Comparison of ENCODE assay signal across 33 cellular contexts in genomic region chr7:53302511-53303246, GRCh38.
"Had no signal": no experiment of that assay in that cellular context is flagged by ENCODE, and none has a peak within 500 bp of the region (broad histone marks: within the 10 kb centered on the region; RNA-seq: fewer than 3 reads in every experiment).

No MANE protein-coding gene starts in this region.

- H3K4me3 ChIP-seq: body of pancreas, esophagus muscularis mucosa, gastrocnemius medialis, heart left ventricle had no signal

- H3K36me3 ChIP-seq: esophagus muscularis mucosa, gastrocnemius medialis, heart left ventricle, WERI-Rb-1 had no signal

- H3K27me3 ChIP-seq: body of pancreas, esophagus muscularis mucosa, foreskin keratinocyte, gastrocnemius medialis, heart left ventricle had no signal

- H3K4me3 Mint-ChIP-seq: activated B cell treated with CpG ODN at 0.5 μM for 24 hours; activated CD4-positive, alpha-beta memory T cell treated with anti-CD3 and anti-CD28 coated beads for 36 hours; activated CD8-positive, alpha-beta memory T cell treated with anti-CD3 and anti-CD28 coated beads, Interleukin-2, amount 10 ng/mL, durations not matched to agents 7 days and 5 days; activated CD8-positive, alpha-beta T cell treated with anti-CD3 and anti-CD28 coated beads, Interleukin-2, amount 10 ng/mL, durations not matched to agents 7 days and 5 days; activated naive CD4-positive, alpha-beta T cell treated with anti-CD3 and anti-CD28 coated beads, Interleukin-2, amount 10 ng/mL, durations not matched to agents 7 days and 5 days; activated naive CD8-positive, alpha-beta T cell treated with anti-CD3 and anti-CD28 coated beads, Interleukin-2, amount 10 ng/mL, durations not matched to agents 7 days and 5 days; activated T-cell treated with anti-CD3 and anti-CD28 coated beads, Interleukin-2, amount 50 U/mL, for 24 hours; activated T-cell treated with anti-CD3 and anti-CD28 coated beads, Interleukin-2, amount 50 U/mL, for 72 hours; effector memory CD8-positive, alpha-beta T cell; T-helper 17 cell; T-helper 2 cell treated with Interferon-gamma antibody and Interleukin-4, amounts not matched to agents 5 μg/mL and 100 μg/mL, for 36 hours had no signal

- H3K36me3 Mint-ChIP-seq: activated CD4-positive, alpha-beta memory T cell treated with anti-CD3 and anti-CD28 coated beads for 36 hours; activated CD8-positive, alpha-beta memory T cell treated with anti-CD3 and anti-CD28 coated beads, Interleukin-2, amount 10 ng/mL, durations not matched to agents 7 days and 5 days; activated naive CD4-positive, alpha-beta T cell treated with anti-CD3 and anti-CD28 coated beads, Interleukin-2, amount 10 ng/mL, durations not matched to agents 7 days and 5 days; activated naive CD8-positive, alpha-beta T cell treated with anti-CD3 and anti-CD28 coated beads, Interleukin-2, amount 10 ng/mL, durations not matched to agents 7 days and 5 days had no signal

- H3K4me1 ChIP-seq: body of pancreas, foreskin keratinocyte, gastrocnemius medialis, heart left ventricle had no signal

- ATAC-seq: activated CD4-positive, CD25-positive, alpha-beta regulatory T cell treated with anti-CD3 and anti-CD28 coated beads, Interleukin-2, amount 50 U/mL, for 24 hours; activated CD8-positive, alpha-beta memory T cell treated with anti-CD3 and anti-CD28 coated beads, Interleukin-2, amount 10 ng/mL, durations not matched to agents 7 days and 5 days; activated CD8-positive, alpha-beta T cell treated with anti-CD3 and anti-CD28 coated beads, Interleukin-2, amount 10 ng/mL, durations not matched to agents 7 days and 5 days; activated naive CD4-positive, alpha-beta T cell treated with anti-CD3 and anti-CD28 coated beads, Interleukin-2, amount 50 U/mL, for 72 hours; activated T-cell treated with anti-CD3 and anti-CD28 coated beads, Interleukin-2, amount 50 U/mL, for 72 hours; body of pancreas; effector memory CD8-positive, alpha-beta T cell; foreskin keratinocyte; gastrocnemius medialis; heart left ventricle; T-helper 17 cell had no signal

- H3K27ac Mint-ChIP-seq: activated B cell treated with CpG ODN at 0.5 μM for 24 hours; activated CD4-positive, alpha-beta memory T cell treated with anti-CD3 and anti-CD28 coated beads for 36 hours; activated CD8-positive, alpha-beta memory T cell treated with anti-CD3 and anti-CD28 coated beads, Interleukin-2, amount 10 ng/mL, durations not matched to agents 7 days and 5 days; activated CD8-positive, alpha-beta T cell treated with anti-CD3 and anti-CD28 coated beads, Interleukin-2, amount 10 ng/mL, durations not matched to agents 7 days and 5 days; activated naive CD4-positive, alpha-beta T cell treated with anti-CD3 and anti-CD28 coated beads, Interleukin-2, amount 10 ng/mL, durations not matched to agents 7 days and 5 days; activated naive CD4-positive, alpha-beta T cell treated with anti-CD3 and anti-CD28 coated beads, Interleukin-2, amount 50 U/mL, for 72 hours; activated naive CD8-positive, alpha-beta T cell treated with anti-CD3 and anti-CD28 coated beads, Interleukin-2, amount 10 ng/mL, durations not matched to agents 7 days and 5 days; activated T-cell treated with anti-CD3 and anti-CD28 coated beads, Interleukin-2, amount 50 U/mL, for 24 hours; activated T-cell treated with anti-CD3 and anti-CD28 coated beads, Interleukin-2, amount 50 U/mL, for 72 hours; effector memory CD8-positive, alpha-beta T cell; T-helper 17 cell; T-helper 2 cell treated with Interferon-gamma antibody and Interleukin-4, amounts not matched to agents 5 μg/mL and 100 μg/mL, for 36 hours had no signal

- DNase-seq: activated B cell treated with CpG ODN at 0.5 μM for 24 hours; activated CD4-positive, alpha-beta memory T cell treated with anti-CD3 and anti-CD28 coated beads for 36 hours; activated CD4-positive, alpha-beta T cell treated with anti-CD3 and anti-CD28 coated beads for 48 hours; activated CD4-positive, alpha-beta T cell treated with anti-CD3 and anti-CD28 coated beads, Interleukin-2, amount 50 U/mL, for 1 hour; activated CD8-positive, alpha-beta memory T cell treated with anti-CD3 and anti-CD28 coated beads, Interleukin-2, amount 10 ng/mL, durations not matched to agents 7 days and 5 days; activated CD8-positive, alpha-beta memory T cell treated with anti-CD3 and anti-CD28 coated beads, Interleukin-2, amount 50 U/mL, for 48 hours; activated CD8-positive, alpha-beta T cell treated with anti-CD3 and anti-CD28 coated beads, Interleukin-2, amount 10 ng/mL, durations not matched to agents 7 days and 5 days; activated gamma-delta T cell; activated naive CD4-positive, alpha-beta T cell; activated naive CD4-positive, alpha-beta T cell treated with anti-CD3 and anti-CD28 coated beads, Interleukin-2, amount 10 ng/mL, durations not matched to agents 7 days and 5 days; activated naive CD8-positive, alpha-beta T cell treated with anti-CD3 and anti-CD28 coated beads, Interleukin-2, amount 10 ng/mL, durations not matched to agents 7 days and 5 days; activated T-cell treated with anti-CD3 and anti-CD28 coated beads for 4 hours; activated T-cell treated with anti-CD3 and anti-CD28 coated beads, Interleukin-2, amount 50 U/mL, for 24 hours; activated T-cell treated with anti-CD3 and anti-CD28 coated beads, Interleukin-2, amount 50 U/mL, for 72 hours; body of pancreas; caudate nucleus; cortex of kidney; dermis blood vessel endothelial cell; effector CD4-positive, alpha-beta T cell; effector memory CD8-positive, alpha-beta T cell; erythroblast; foreskin keratinocyte; gastrocnemius medialis; glutamatergic neuron; heart left ventricle; T-helper 1 cell; T-helper 17 cell; T1000; WERI-Rb-1 had no signal

- H3K9me3 ChIP-seq: body of pancreas, esophagus muscularis mucosa, gastrocnemius medialis, heart left ventricle had no signal

- H3K4me1 Mint-ChIP-seq: activated B cell treated with CpG ODN at 0.5 μM for 24 hours; activated CD8-positive, alpha-beta memory T cell treated with anti-CD3 and anti-CD28 coated beads, Interleukin-2, amount 10 ng/mL, durations not matched to agents 7 days and 5 days; activated naive CD4-positive, alpha-beta T cell treated with anti-CD3 and anti-CD28 coated beads, Interleukin-2, amount 10 ng/mL, durations not matched to agents 7 days and 5 days; activated naive CD8-positive, alpha-beta T cell treated with anti-CD3 and anti-CD28 coated beads, Interleukin-2, amount 10 ng/mL, durations not matched to agents 7 days and 5 days; T-helper 17 cell had no signal

- H3K27me3 Mint-ChIP-seq: activated B cell treated with CpG ODN at 0.5 μM for 24 hours; activated CD4-positive, alpha-beta memory T cell treated with anti-CD3 and anti-CD28 coated beads for 36 hours; activated CD8-positive, alpha-beta memory T cell treated with anti-CD3 and anti-CD28 coated beads, Interleukin-2, amount 10 ng/mL, durations not matched to agents 7 days and 5 days; activated naive CD4-positive, alpha-beta T cell treated with anti-CD3 and anti-CD28 coated beads, Interleukin-2, amount 10 ng/mL, durations not matched to agents 7 days and 5 days; activated naive CD8-positive, alpha-beta T cell treated with anti-CD3 and anti-CD28 coated beads, Interleukin-2, amount 10 ng/mL, durations not matched to agents 7 days and 5 days; activated T-cell treated with anti-CD3 and anti-CD28 coated beads, Interleukin-2, amount 50 U/mL, for 24 hours; effector memory CD8-positive, alpha-beta T cell; T-helper 17 cell had no signal

- H3K27ac ChIP-seq: body of pancreas, esophagus muscularis mucosa, foreskin keratinocyte, gastrocnemius medialis, heart left ventricle, WERI-Rb-1 had no signal
